In the genomic region with DNA sequence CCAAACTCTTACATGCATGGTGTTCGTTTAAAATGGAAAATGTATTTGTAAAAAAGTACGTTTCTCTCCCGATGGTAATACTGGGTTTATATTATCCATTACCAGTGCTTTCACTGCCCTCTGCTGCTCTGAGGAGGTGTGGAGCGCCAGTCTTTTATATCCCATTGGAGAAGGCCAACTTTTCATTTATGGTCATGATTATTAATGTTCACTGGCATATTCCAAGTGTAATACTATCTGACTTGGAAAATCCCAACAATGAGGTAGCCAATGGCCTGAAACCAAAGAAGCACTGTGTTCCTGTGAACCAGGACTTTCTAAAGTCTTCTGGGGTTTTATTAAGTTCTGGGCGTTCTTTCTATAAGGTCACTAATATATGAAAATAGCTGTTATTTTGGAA, we compare ENCODE assay signal across 8 cellular contexts.
DNase-seq lines count a peak whose midpoint lies in the region; ATAC-seq and TF ChIP-seq lines count a peak whose summit lies in the region.

No MANE protein-coding gene starts in this region.

- H3K36me3 Mint-ChIP-seq in CD8-positive, alpha-beta T cell: no peaks in the 10 kb centered on the region

- no peaks in the 10 kb centered on the region for H3K9me3 Mint-ChIP-seq in CD8-positive, alpha-beta T cell

- H3K27ac Mint-ChIP-seq in CD8-positive, alpha-beta T cell: no peak overlapping the region

- CTCF ChIA-PET in CD8-positive, alpha-beta T cell (lab: Charles Lee): interaction anchor here (1.4 kb wide), 1 partner anchor 12 kb away, joined by 4 read pairs; no protein-coding TSS in a partner anchor

- TF ChIP-seq CTCF in choroid plexus epithelial cell (conservative IDR thresholded peaks at IDR 0.05; ENCODE audit: low read depth, low read length) (peak; percentile 89), lung (IDR thresholded peaks at IDR 0.05; ENCODE audit: control extremely low read depth, extremely low read depth) (peak; percentile 13)
- TF ChIP-seq CTCF in CD8-positive, alpha-beta T cell (IDR thresholded peaks at IDR 0.05): no peak

- H3K27me3 ChIP-seq in lung (ENCODE audit: control insufficient read depth, insufficient read depth): no peaks in the 10 kb centered on the region
- no peaks in the 10 kb centered on the region for H3K27me3 ChIP-seq in CD8-positive, alpha-beta T cell (ENCODE audit: insufficient read depth, low read length)

- intact Hi-C loops in CD8-positive, alpha-beta T cell (cut with DNase I, micrococcal nuclease): no loop called here

- H3K36me3 ChIP-seq in lung (ENCODE audit: control insufficient read depth in 2 of 2, insufficient read depth in 2 of 2, low read length in 2 of 2): no peaks in the 10 kb centered on the region
- no peaks in the 10 kb centered on the region for H3K36me3 ChIP-seq in CD8-positive, alpha-beta T cell (ENCODE audit: insufficient read depth, low read length)

- H3K27me3 Mint-ChIP-seq in CD8-positive, alpha-beta T cell (ENCODE audit: low read depth): no peaks in the 10 kb centered on the region

- H3K27ac ChIP-seq in lung (ENCODE audit: low read depth in 1 of 2, low read length in 1 of 2): no peak overlapping the region
- H3K27ac ChIP-seq in CD8-positive, alpha-beta T cell (ENCODE audit: low read depth, low read length): no peak overlapping the region

- H3K4me1 ChIP-seq in lung (ENCODE audit: control insufficient read depth in 2 of 2, insufficient read depth in 2 of 2, low read length in 2 of 2): peaks cover 2 to 36% of the 10 kb centered on the region in 2 donors
- H3K4me1 ChIP-seq in CD8-positive, alpha-beta T cell (ENCODE audit: insufficient read depth, low read length): peaks cover 6% of the 10 kb centered on the region

- H3K4me3 Mint-ChIP-seq in CD8-positive, alpha-beta T cell: no peak overlapping the region

- DNase-seq in NCI-H2107 treated with DMSO at 0.1 percent for 48 hours (lab: John Stamatoyannopoulos, UW; ENCODE audit: unreplicated experiment) (peak; percentile 2), NCI-H2107 (lab: John Stamatoyannopoulos, UW) (no peak), NCI-H526 treated with DMSO at 0.1 percent for 48 hours (lab: John Stamatoyannopoulos, UW) (peak; percentile 26), choroid plexus epithelial cell (ENCODE audit: low read depth) (peak; percentile 85), lung (ENCODE audit: low spot score) (no peak), GOT3 (lab: John Stamatoyannopoulos, UW) (no peak)
- no peak for DNase-seq in CD8-positive, alpha-beta T cell

- peak; percentile 28 for ATAC-seq in lung (ENCODE audit: insufficient read depth, low FRiP score)
- no peak for ATAC-seq in GM18873 (IDR thresholded peaks at IDR 0.05; ENCODE audit: low FRiP score, unreplicated experiment)
- no peak for ATAC-seq in CD8-positive, alpha-beta T cell

- H3K4me3 ChIP-seq in choroid plexus epithelial cell (ENCODE audit: low read depth, low read length) (no peak overlapping the region), lung (no peak overlapping the region)
- H3K4me3 ChIP-seq in CD8-positive, alpha-beta T cell (ENCODE audit: low read depth, low read length): no peak overlapping the region

- no peaks in the 10 kb centered on the region for H3K9me3 ChIP-seq in lung (ENCODE audit: control insufficient read depth in 2 of 2, insufficient read depth in 1 of 2, low read length in 1 of 2)
- H3K9me3 ChIP-seq in CD8-positive, alpha-beta T cell (ENCODE audit: low read length): no peaks in the 10 kb centered on the region

- POLR2A ChIA-PET in CD8-positive, alpha-beta T cell (lab: Charles Lee): no interaction called here

- peaks cover 7% of the 10 kb centered on the region for H3K4me1 Mint-ChIP-seq in CD8-positive, alpha-beta T cell (ENCODE audit: low read depth)

- WGBS in lung, 2 donors: 32 to 35% methylated on average over 5 of the region's 5 CpGs

Comparison
In these comparisons a context has a peak if more than half of its experiments do, and no peak if none do; other contexts are left out.
1. DNase-seq: peak in NCI-H2107 treated with DMSO at 0.1 percent for 48 hours (single experiment), NCI-H526 treated with DMSO at 0.1 percent for 48 hours (single experiment) and choroid plexus epithelial cell (single experiment); none in NCI-H2107 (single experiment), lung (single experiment), GOT3 (single experiment) and CD8-positive, alpha-beta T cell (0 of 7).